In genomic region chr9:116000748-116001329, GRCh38 we compare ENCODE assay signal across 8 cellular contexts.
DNase-seq lines count a peak whose midpoint lies in the region; ATAC-seq and TF ChIP-seq lines count a peak whose summit lies in the region.

No MANE protein-coding gene starts in this region.

- no peaks in the 10 kb centered on the region for H3K9me3 Mint-ChIP-seq in activated naive CD4-positive, alpha-beta T cell treated with anti-CD3 and anti-CD28 coated beads, Interleukin-2, amount 50 U/mL, for 24 hours
- H3K9me3 Mint-ChIP-seq in activated naive CD4-positive, alpha-beta T cell treated with anti-CD3 and anti-CD28 coated beads, Interleukin-2, amount 50 U/mL, for 72 hours, result no peaks in the 10 kb centered on the region
- H3K9me3 Mint-ChIP-seq in nephron progenitor cell, result no peaks in the 10 kb centered on the region

- H3K4me1 Mint-ChIP-seq in activated naive CD4-positive, alpha-beta T cell treated with anti-CD3 and anti-CD28 coated beads, Interleukin-2, amount 50 U/mL, for 24 hours, result no peaks in the 10 kb centered on the region
- H3K4me1 Mint-ChIP-seq in nephron progenitor cell, result no peaks in the 10 kb centered on the region

- peaks cover 1% of the 10 kb centered on the region for H3K27me3 Mint-ChIP-seq in activated naive CD4-positive, alpha-beta T cell treated with anti-CD3 and anti-CD28 coated beads, Interleukin-2, amount 50 U/mL, for 24 hours
- no peaks in the 10 kb centered on the region for H3K27me3 Mint-ChIP-seq in nephron progenitor cell (ENCODE audit: low read depth, poor library complexity)

- no peaks in the 10 kb centered on the region for H3K36me3 ChIP-seq in adrenal gland (replicated peaks in 1 of 2)

- H3K4me3 Mint-ChIP-seq in activated naive CD4-positive, alpha-beta T cell treated with anti-CD3 and anti-CD28 coated beads, Interleukin-2, amount 50 U/mL, for 24 hours, result no peak overlapping the region
- H3K4me3 Mint-ChIP-seq in nephron progenitor cell, result no peak overlapping the region

- H3K4me3 ChIP-seq in adrenal gland, result no peak overlapping the region

- H3K27me3 ChIP-seq in adrenal gland, result no peaks in the 10 kb centered on the region

- intact Hi-C loops in adrenal gland (cut with DNase I), result no loop called here

- TF ChIP-seq POLR2A in adrenal gland (IDR thresholded peaks at IDR 0.05), result no peak

- ATAC-seq in activated naive CD4-positive, alpha-beta T cell treated with anti-CD3 and anti-CD28 coated beads, Interleukin-2, amount 50 U/mL, for 72 hours, result no peak
- peak; percentile 59 for ATAC-seq in HG03196 (IDR thresholded peaks at IDR 0.05; ENCODE audit: unreplicated experiment)
- ATAC-seq in GM18502 (IDR thresholded peaks at IDR 0.05; ENCODE audit: poor library complexity, unreplicated experiment), result no peak

- peak overlapping the region; percentile 62 for H3K27ac Mint-ChIP-seq in activated naive CD4-positive, alpha-beta T cell treated with anti-CD3 and anti-CD28 coated beads, Interleukin-2, amount 50 U/mL, for 24 hours
- no peak overlapping the region for H3K27ac Mint-ChIP-seq in activated naive CD4-positive, alpha-beta T cell treated with anti-CD3 and anti-CD28 coated beads, Interleukin-2, amount 50 U/mL, for 72 hours
- H3K27ac Mint-ChIP-seq in nephron progenitor cell, result no peak overlapping the region

- H3K4me1 ChIP-seq in adrenal gland (replicated peaks in 1 of 2), result no peaks in the 10 kb centered on the region

- WGBS in adrenal gland, 4 donors, result 59 to 66% (median 64%) methylated on average over 4 of the region's 4 CpGs

- H3K27ac ChIP-seq in adrenal gland, result no peak overlapping the region

- DNase-seq in activated naive CD4-positive, alpha-beta T cell treated with anti-CD3 and anti-CD28 coated beads, Interleukin-2, amount 50 U/mL, for 72 hours (ENCODE audit: low spot score in 2 of 2), result no peak
- DNase-seq in adrenal gland (peak in 1 of 7 donors; percentile 7), nephron progenitor cell (peak; percentile 21), NCI-H146 treated with DMSO at 0.1 percent for 48 hours (lab: John Stamatoyannopoulos, UW; ENCODE audit: unreplicated experiment) (no peak), HCEC 1CT (no peak)

- H3K36me3 Mint-ChIP-seq in activated naive CD4-positive, alpha-beta T cell treated with anti-CD3 and anti-CD28 coated beads, Interleukin-2, amount 50 U/mL, for 24 hours, result no peaks in the 10 kb centered on the region
- H3K36me3 Mint-ChIP-seq in activated naive CD4-positive, alpha-beta T cell treated with anti-CD3 and anti-CD28 coated beads, Interleukin-2, amount 50 U/mL, for 72 hours, result no peaks in the 10 kb centered on the region
- H3K36me3 Mint-ChIP-seq in nephron progenitor cell (ENCODE audit: low read depth), result no peaks in the 10 kb centered on the region

- TF ChIP-seq CTCF in adrenal gland (IDR thresholded peaks at IDR 0.05) (peak in 4 of 6 experiments; percentile 18 to 39 (median 25)), nephron progenitor cell (IDR thresholded peaks at IDR 0.05) (peak; percentile 52)

- no peaks in the 10 kb centered on the region for H3K9me3 ChIP-seq in adrenal gland (replicated peaks in 1 of 3)
